In genomic region chr9:74975538-74975937, GRCh38 we compare ENCODE assay signal across 36 cellular contexts.
"Had no signal": no experiment of that assay in that cellular context is flagged by ENCODE, and none has a peak within 500 bp of the region (broad histone marks: within the 10 kb centered on the region; RNA-seq: fewer than 3 reads in every experiment).

No MANE protein-coding gene starts in this region.

- H3K9me3 ChIP-seq: adrenal gland, body of pancreas had no signal

- ATAC-seq: activated CD4-positive, alpha-beta T cell treated with anti-CD3 and anti-CD28 coated beads for 36 hours; activated CD4-positive, CD25-positive, alpha-beta regulatory T cell treated with anti-CD3 and anti-CD28 coated beads, Interleukin-2, amount 50 U/mL, for 24 hours; activated CD8-positive, alpha-beta memory T cell treated with anti-CD3 and anti-CD28 coated beads, Interleukin-2, amount 10 ng/mL, durations not matched to agents 7 days and 5 days; activated CD8-positive, alpha-beta T cell treated with anti-CD3 and anti-CD28 coated beads, Interleukin-2, amount 10 ng/mL, durations not matched to agents 7 days and 5 days; activated naive CD4-positive, alpha-beta T cell treated with anti-CD3 and anti-CD28 coated beads, Interleukin-2, amount 50 U/mL, for 72 hours; body of pancreas had no signal

- DNase-seq: activated CD4-positive, alpha-beta memory T cell treated with anti-CD3 and anti-CD28 coated beads, Interleukin-2, amount 10 ng/mL, durations not matched to agents 7 days and 5 days; activated CD4-positive, alpha-beta T cell treated with anti-CD3 and anti-CD28 coated beads for 1 hour; activated CD4-positive, alpha-beta T cell treated with anti-CD3 and anti-CD28 coated beads for 36 hours; activated CD4-positive, alpha-beta T cell treated with anti-CD3 and anti-CD28 coated beads for 48 hours; activated CD4-positive, alpha-beta T cell treated with anti-CD3 and anti-CD28 coated beads, Interleukin-2, amount 10 ng/mL, durations not matched to agents 7 days and 5 days; activated CD4-positive, alpha-beta T cell treated with anti-CD3 and anti-CD28 coated beads, Interleukin-2, amount 50 U/mL, for 48 hours; activated CD4-positive, CD25-positive, alpha-beta regulatory T cell; activated CD8-positive, alpha-beta memory T cell treated with anti-CD3 and anti-CD28 coated beads for 24 hours; activated CD8-positive, alpha-beta memory T cell treated with anti-CD3 and anti-CD28 coated beads, Interleukin-2, amount 10 ng/mL, durations not matched to agents 7 days and 5 days; activated CD8-positive, alpha-beta memory T cell treated with anti-CD3 and anti-CD28 coated beads, Interleukin-2, amount 50 U/mL, for 48 hours; activated CD8-positive, alpha-beta T cell treated with anti-CD3 and anti-CD28 coated beads, Interleukin-2, amount 10 ng/mL, durations not matched to agents 7 days and 5 days; activated effector memory CD4-positive, alpha-beta T cell treated with Interleukin-2 at 50 U/mL for 16 hours; activated gamma-delta T cell treated with Interleukin-2 at 50 U/mL for 16 hours; activated naive CD4-positive, alpha-beta T cell; activated naive CD4-positive, alpha-beta T cell treated with anti-CD3 and anti-CD28 coated beads for 36 hours; activated naive CD4-positive, alpha-beta T cell treated with anti-CD3 and anti-CD28 coated beads, Interleukin-2, amount 50 U/mL, for 16 hours; activated naive CD8-positive, alpha-beta T cell treated with anti-CD3 and anti-CD28 coated beads for 36 hours; activated T-cell treated with anti-CD3 and anti-CD28 coated beads, Interleukin-2, amount 50 U/mL, for 24 hours; activated T-cell treated with anti-CD3 and anti-CD28 coated beads, Interleukin-2, amount 50 U/mL, for 48 hours; adrenal gland; aorta; body of pancreas; brain microvascular endothelial cell; central memory CD4-positive, alpha-beta T cell; T-helper 1 cell; T-helper 2 cell; T-helper 9 cell had no signal

- H3K4me1 ChIP-seq: adrenal gland, body of pancreas, breast epithelium had no signal

- H3K4me1 Mint-ChIP-seq: activated CD8-positive, alpha-beta memory T cell treated with anti-CD3 and anti-CD28 coated beads, Interleukin-2, amount 10 ng/mL, durations not matched to agents 7 days and 5 days had no signal

- H3K9me3 Mint-ChIP-seq: activated naive CD4-positive, alpha-beta T cell treated with anti-CD3 and anti-CD28 coated beads, Interleukin-2, amount 50 U/mL, for 72 hours had no signal

- H3K4me3 Mint-ChIP-seq: activated CD4-positive, alpha-beta memory T cell treated with anti-CD3 and anti-CD28 coated beads, Interleukin-2, amount 10 ng/mL, durations not matched to agents 7 days and 5 days; activated CD4-positive, alpha-beta T cell treated with anti-CD3 and anti-CD28 coated beads for 36 hours; activated CD4-positive, alpha-beta T cell treated with anti-CD3 and anti-CD28 coated beads, Interleukin-2, amount 10 ng/mL, durations not matched to agents 7 days and 5 days; activated CD8-positive, alpha-beta memory T cell treated with anti-CD3 and anti-CD28 coated beads, Interleukin-2, amount 10 ng/mL, durations not matched to agents 7 days and 5 days; activated CD8-positive, alpha-beta T cell treated with anti-CD3 and anti-CD28 coated beads, Interleukin-2, amount 10 ng/mL, durations not matched to agents 7 days and 5 days; activated naive CD4-positive, alpha-beta T cell treated with anti-CD3 and anti-CD28 coated beads for 36 hours; activated naive CD8-positive, alpha-beta T cell treated with anti-CD3 and anti-CD28 coated beads for 36 hours; activated T-cell treated with anti-CD3 and anti-CD28 coated beads, Interleukin-2, amount 50 U/mL, for 24 hours; T-helper 1 cell treated with Interleukin-12 subunit alpha and Interleukin-12 subunit beta and Interleukin-4 antibody, amounts not matched to agents 30 μg/mL and 1 μg/mL, for 36 hours; T-helper 2 cell treated with Interferon-gamma antibody and Interleukin-4, amounts not matched to agents 5 μg/mL and 100 μg/mL, for 36 hours had no signal

- H3K27me3 Mint-ChIP-seq: activated CD4-positive, alpha-beta memory T cell treated with anti-CD3 and anti-CD28 coated beads, Interleukin-2, amount 10 ng/mL, durations not matched to agents 7 days and 5 days; activated CD4-positive, alpha-beta T cell treated with anti-CD3 and anti-CD28 coated beads for 36 hours; activated CD4-positive, alpha-beta T cell treated with anti-CD3 and anti-CD28 coated beads, Interleukin-2, amount 10 ng/mL, durations not matched to agents 7 days and 5 days; activated CD8-positive, alpha-beta memory T cell treated with anti-CD3 and anti-CD28 coated beads, Interleukin-2, amount 10 ng/mL, durations not matched to agents 7 days and 5 days; activated naive CD8-positive, alpha-beta T cell treated with anti-CD3 and anti-CD28 coated beads for 36 hours; activated T-cell treated with anti-CD3 and anti-CD28 coated beads, Interleukin-2, amount 50 U/mL, for 24 hours had no signal

- H3K27ac ChIP-seq: adrenal gland, body of pancreas, brain microvascular endothelial cell, breast epithelium, VCaP had no signal

- FAIRE-seq: astrocyte, TTC549 had no signal

- H3K27me3 ChIP-seq: adrenal gland, body of pancreas, brain microvascular endothelial cell, breast epithelium had no signal

- H3K36me3 ChIP-seq: adrenal gland, brain microvascular endothelial cell, breast epithelium had no signal

- H3K4me3 ChIP-seq: adrenal gland, body of pancreas, breast epithelium had no signal

- H3K27ac Mint-ChIP-seq: activated CD4-positive, alpha-beta memory T cell treated with anti-CD3 and anti-CD28 coated beads, Interleukin-2, amount 10 ng/mL, durations not matched to agents 7 days and 5 days; activated CD4-positive, alpha-beta T cell treated with anti-CD3 and anti-CD28 coated beads for 36 hours; activated CD4-positive, alpha-beta T cell treated with anti-CD3 and anti-CD28 coated beads, Interleukin-2, amount 10 ng/mL, durations not matched to agents 7 days and 5 days; activated CD8-positive, alpha-beta memory T cell treated with anti-CD3 and anti-CD28 coated beads, Interleukin-2, amount 10 ng/mL, durations not matched to agents 7 days and 5 days; activated CD8-positive, alpha-beta T cell treated with anti-CD3 and anti-CD28 coated beads, Interleukin-2, amount 10 ng/mL, durations not matched to agents 7 days and 5 days; activated naive CD4-positive, alpha-beta T cell treated with anti-CD3 and anti-CD28 coated beads for 36 hours; activated naive CD4-positive, alpha-beta T cell treated with anti-CD3 and anti-CD28 coated beads, Interleukin-2, amount 50 U/mL, for 72 hours; activated naive CD8-positive, alpha-beta T cell treated with anti-CD3 and anti-CD28 coated beads for 36 hours; activated T-cell treated with anti-CD3 and anti-CD28 coated beads, Interleukin-2, amount 50 U/mL, for 24 hours; activated T-helper 2 cell treated with anti-CD3 and anti-CD28 coated beads, Interferon-gamma antibody, Interleukin-2, Interleukin-4, amounts not matched to agents 10 μg/mL and 5 μg/mL and 100 μg/mL, durations not matched to agents 14 hours and 24 hours and 36 hours; T-helper 1 cell treated with Interleukin-12 subunit alpha and Interleukin-12 subunit beta and Interleukin-4 antibody, amounts not matched to agents 30 μg/mL and 1 μg/mL, for 36 hours; T-helper 2 cell treated with Interferon-gamma antibody and Interleukin-4, amounts not matched to agents 5 μg/mL and 100 μg/mL, for 36 hours had no signal
